Comparison of ENCODE assay signal across 10 cellular contexts in genomic region chr12:103858953-103859601, GRCh38. TPM values are rescaled to one million over a fixed set of nuclear protein-coding genes. Genes with fewer than 3 reads are reported as not detected.
DNase-seq lines count a peak whose midpoint lies in the region; ATAC-seq and TF ChIP-seq lines count a peak whose summit lies in the region.
"Had no signal": no experiment of that assay in that cellular context is flagged by ENCODE, and none has a peak within 500 bp of the region (broad histone marks: within the 10 kb centered on the region; RNA-seq: fewer than 3 reads in every experiment).

No MANE protein-coding gene starts in this region.

- 66 to 68% methylated on average over 10 of the region's 10 CpGs for WGBS in tibial nerve, 2 donors

- peak; percentile 81 for DNase-seq in HS-5 (ENCODE audit: low read depth)
- peak; percentile 89 for DNase-seq in MCF 10A (ENCODE audit: unreplicated experiment)
- DNase-seq in kidney glomerular epithelial cell (lab: John Stamatoyannopoulos, UW) = peak; percentile 92
- peak in 1 of 2 donors; percentile 18 for DNase-seq in tibial nerve (ENCODE audit: low spot score in 2 of 2)
- no peak for DNase-seq in NCI-H2081 treated with DMSO at 0.1 percent for 48 hours (lab: John Stamatoyannopoulos, UW)
- no peak for DNase-seq in dorsolateral prefrontal cortex
- no peak for DNase-seq in activated CD8-positive, alpha-beta memory T cell treated with anti-CD3 and anti-CD28 coated beads, Interleukin-2, amount 10 ng/mL, durations not matched to agents 7 days and 5 days
- DNase-seq in DMS114 treated with DMSO at 0.1 percent for 48 hours (lab: John Stamatoyannopoulos, UW; ENCODE audit: unreplicated experiment) = no peak
- DNase-seq: NCI-H146 had no signal

- CTCF ChIA-PET in MCF 10A (lab: Yijun Ruan, JAX) = interaction anchor here (0.5 to 3.3 kb wide), 6 partner anchors 11 to 63 kb away, joined by 3 to 11 read pairs (median 4); no protein-coding TSS in a partner anchor
- CTCF ChIA-PET in activated CD8-positive, alpha-beta memory T cell treated with anti-CD3 and anti-CD28 coated beads, Interleukin-2, amount 10 ng/mL, durations not matched to agents 7 days and 5 days (lab: Charles Lee) = interaction anchor here (1.1 kb wide), 1 partner anchor 250 kb away, joined by 3 read pairs; no protein-coding TSS in a partner anchor

- TF ChIP-seq POLR2A in tibial nerve (IDR thresholded peaks at IDR 0.05) = no peak

- peak overlapping the region in 3 of 4 donors; percentile 40 to 69 (median 58) for H3K27ac ChIP-seq in tibial nerve
- H3K27ac ChIP-seq in dorsolateral prefrontal cortex = peak overlapping the region in 4 of 59 donors; percentile 6 to 63 (median 22)

- peak in 1 of 2 donors; percentile 27 for TF ChIP-seq EP300 in tibial nerve (IDR thresholded peaks at IDR 0.05)

- BruUV-seq in MCF 10A (replicated peaks; lab: Mats Ljungman, UMichigan) = no TSS peak

- no peaks in the 10 kb centered on the region for H3K27me3 Mint-ChIP-seq in MCF 10A (ENCODE audit: insufficient read depth, unreplicated experiment)
- H3K27me3 Mint-ChIP-seq in activated CD8-positive, alpha-beta memory T cell treated with anti-CD3 and anti-CD28 coated beads, Interleukin-2, amount 10 ng/mL, durations not matched to agents 7 days and 5 days = peaks cover 2% of the 10 kb centered on the region
- H3K27me3 Mint-ChIP-seq: stimulated activated memory B cell treated with anti-CD40 and anti-IgM and Interleukin-4, amounts not matched to agents 10 μg/mL and 1 μg/mL and 100 μg/mL, for 72 hours had no signal

- peaks cover 4% of the 10 kb centered on the region for H3K36me3 Mint-ChIP-seq in MCF 10A (ENCODE audit: insufficient read depth, unreplicated experiment)
- H3K36me3 Mint-ChIP-seq in activated CD8-positive, alpha-beta memory T cell treated with anti-CD3 and anti-CD28 coated beads, Interleukin-2, amount 10 ng/mL, durations not matched to agents 7 days and 5 days = no peaks in the 10 kb centered on the region

- intact Hi-C loops in MCF 10A (cut with micrococcal nuclease) (loop anchor here (1.0 to 2.0 kb wide), 2 partner anchors 18 to 54 kb away; partner anchors contain the start of gene NT5DC3), dorsolateral prefrontal cortex (cut with DNase I) (no loop called here)

- no peaks in the 10 kb centered on the region for H3K4me1 ChIP-seq in tibial nerve

- no peaks in the 10 kb centered on the region for H3K36me3 ChIP-seq in tibial nerve

- no peak for ATAC-seq in activated CD8-positive, alpha-beta memory T cell treated with anti-CD3 and anti-CD28 coated beads, Interleukin-2, amount 10 ng/mL, durations not matched to agents 7 days and 5 days
- ATAC-seq: stimulated activated memory B cell treated with anti-CD40 and anti-IgM and Interleukin-4, amounts not matched to agents 10 μg/mL and 1 μg/mL and 100 μg/mL, for 72 hours had no signal

- peak overlapping the region; percentile 35 for H3K4me3 Mint-ChIP-seq in MCF 10A (ENCODE audit: unreplicated experiment)
- H3K4me3 Mint-ChIP-seq in activated CD8-positive, alpha-beta memory T cell treated with anti-CD3 and anti-CD28 coated beads, Interleukin-2, amount 10 ng/mL, durations not matched to agents 7 days and 5 days = no peak overlapping the region
- H3K4me3 Mint-ChIP-seq: stimulated activated memory B cell treated with anti-CD40 and anti-IgM and Interleukin-4, amounts not matched to agents 10 μg/mL and 1 μg/mL and 100 μg/mL, for 72 hours had no signal

- H3K4me1 Mint-ChIP-seq in MCF 10A (ENCODE audit: insufficient read depth, unreplicated experiment) = peaks cover 26% of the 10 kb centered on the region
- H3K4me1 Mint-ChIP-seq in activated CD8-positive, alpha-beta memory T cell treated with anti-CD3 and anti-CD28 coated beads, Interleukin-2, amount 10 ng/mL, durations not matched to agents 7 days and 5 days = no peaks in the 10 kb centered on the region
- H3K4me1 Mint-ChIP-seq: stimulated activated memory B cell treated with anti-CD40 and anti-IgM and Interleukin-4, amounts not matched to agents 10 μg/mL and 1 μg/mL and 100 μg/mL, for 72 hours had no signal

- no peak for TF ChIP-seq CTCF in MCF 10A (IDR thresholded peaks at IDR 0.05; ENCODE audit: unreplicated experiment)
- TF ChIP-seq CTCF in tibial nerve (IDR thresholded peaks at IDR 0.05) = no peak
- TF ChIP-seq CTCF in dorsolateral prefrontal cortex (IDR thresholded peaks at IDR 0.05 in 54 of 56, conservative IDR thresholded peaks at IDR 0.05 in 2 of 56; ENCODE audit: low read depth in 1 of 56, partially characterized antibody in 56 of 56) = no peak

- H3K27ac Mint-ChIP-seq in MCF 10A (ENCODE audit: low read depth, unreplicated experiment) = peak overlapping the region; percentile 100
- H3K27ac Mint-ChIP-seq in activated CD8-positive, alpha-beta memory T cell treated with anti-CD3 and anti-CD28 coated beads, Interleukin-2, amount 10 ng/mL, durations not matched to agents 7 days and 5 days = no peak overlapping the region
- H3K27ac Mint-ChIP-seq: stimulated activated memory B cell treated with anti-CD40 and anti-IgM and Interleukin-4, amounts not matched to agents 10 μg/mL and 1 μg/mL and 100 μg/mL, for 72 hours had no signal

- H3K27me3 ChIP-seq in tibial nerve (no peaks in the 10 kb centered on the region), dorsolateral prefrontal cortex (no peaks in the 10 kb centered on the region)

- H3K4me3 ChIP-seq in tibial nerve = no peak overlapping the region
- H3K4me3 ChIP-seq in dorsolateral prefrontal cortex = no peak overlapping the region

- peaks cover 6% of the 10 kb centered on the region for H3K9me3 Mint-ChIP-seq in MCF 10A (ENCODE audit: unreplicated experiment)
- H3K9me3 Mint-ChIP-seq in activated CD8-positive, alpha-beta memory T cell treated with anti-CD3 and anti-CD28 coated beads, Interleukin-2, amount 10 ng/mL, durations not matched to agents 7 days and 5 days (ENCODE audit: low read depth) = no peaks in the 10 kb centered on the region
- H3K9me3 Mint-ChIP-seq: stimulated activated memory B cell treated with anti-CD40 and anti-IgM and Interleukin-4, amounts not matched to agents 10 μg/mL and 1 μg/mL and 100 μg/mL, for 72 hours had no signal

- no peaks in the 10 kb centered on the region for H3K9me3 ChIP-seq in tibial nerve

- POLR2A ChIA-PET in MCF 10A (lab: Yijun Ruan, JAX) = interaction anchor here (0.7 to 3.8 kb wide), 10 partner anchors 9 to 321 kb away, joined by 3 to 45 read pairs (median 4); partner anchors contain the start of genes HSP90B1, NT5DC3 and TDG

RNA-seq across cellular contexts. Expression of gene NT5DC3, which starts 18.0 kb away (rescaled TPM):
- total RNA-seq in MCF 10A (2022) = 15.1 and 18.3 TPM in 2 replicates
- total RNA-seq in tibial nerve = 10 to 100 TPM; 12.7 to 16.7 (median 16.2) TPM
- total RNA-seq in dorsolateral prefrontal cortex = 10 to 100 TPM; 16.3 to 76.3 (median 44.0) TPM
- 1 to 10 TPM; 2.7 to 5.3 TPM for total RNA-seq in activated CD8-positive, alpha-beta memory T cell treated with anti-CD3 and anti-CD28 coated beads, Interleukin-2, amount 10 ng/mL, durations not matched to agents 7 days and 5 days

Comparison
In these comparisons a context has a peak if more than half of its experiments do, and no peak if none do; other contexts are left out.
1. DNase-seq: peak in HS-5 (single experiment), MCF 10A (single experiment) and kidney glomerular epithelial cell (single experiment); none in NCI-H2081 treated with DMSO at 0.1 percent for 48 hours (single experiment), dorsolateral prefrontal cortex (0 of 10), activated CD8-positive, alpha-beta memory T cell treated with anti-CD3 and anti-CD28 coated beads, Interleukin-2, amount 10 ng/mL, durations not matched to agents 7 days and 5 days (single experiment) and DMS114 treated with DMSO at 0.1 percent for 48 hours (single experiment).